In genomic region chr6:15368873-15369272, GRCh38 we compare ENCODE assay signal across 23 cellular contexts.
"Had no signal": no experiment of that assay in that cellular context is flagged by ENCODE, and none has a peak within 500 bp of the region (broad histone marks: within the 10 kb centered on the region; RNA-seq: fewer than 3 reads in every experiment).

No MANE protein-coding gene starts in this region.

- H3K27me3 Mint-ChIP-seq: activated naive CD8-positive, alpha-beta T cell treated with anti-CD3 and anti-CD28 coated beads, Interleukin-2, amount 10 ng/mL, durations not matched to agents 7 days and 5 days; central memory CD8-positive, alpha-beta T cell; memory B cell; stimulated activated naive CD8-positive, alpha-beta T cell treated with anti-CD3 and anti-CD28 coated beads, Interleukin-15, amount 100 ng/mL, for 72 hours had no signal

- H3K27ac ChIP-seq: breast epithelium, epithelial cell of prostate, tibial artery, VCaP had no signal

- H3K27me3 ChIP-seq: breast epithelium, tibial artery had no signal

- DNase-seq: activated CD4-positive, alpha-beta T cell treated with anti-CD3 and anti-CD28 coated beads, Interleukin-2, amount 50 U/mL, for 1 hour; activated CD4-positive, CD25-positive, alpha-beta regulatory T cell treated with anti-CD3 and anti-CD28 coated beads, Interleukin-2, amount 50 U/mL, for 72 hours; activated effector memory CD4-positive, alpha-beta T cell treated with Interleukin-2 at 50 U/mL for 16 hours; activated naive CD4-positive, alpha-beta T cell treated with anti-CD3 and anti-CD28 coated beads for 36 hours; activated naive CD8-positive, alpha-beta T cell treated with anti-CD3 and anti-CD28 coated beads, Interleukin-2, amount 10 ng/mL, durations not matched to agents 7 days and 5 days; activated T-cell treated with anti-CD3 and anti-CD28 coated beads, Interleukin-2, amount 50 U/mL, for 4 hours; amniotic stem cell; hypothalamus; left colon; occipital lobe; posterior cingulate gyrus; small intestine; stimulated activated CD4-positive, alpha-beta T cell treated with anti-CD3 and anti-CD28 coated beads, Interleukin-2, amount 100 ng/mL, for 24 hours; stimulated activated naive CD8-positive, alpha-beta T cell treated with anti-CD3 and anti-CD28 coated beads, Interleukin-15, amount 100 ng/mL, for 72 hours; T1000; tibial artery had no signal

- H3K4me3 Mint-ChIP-seq: activated naive CD4-positive, alpha-beta T cell treated with anti-CD3 and anti-CD28 coated beads for 36 hours; activated naive CD8-positive, alpha-beta T cell treated with anti-CD3 and anti-CD28 coated beads, Interleukin-2, amount 10 ng/mL, durations not matched to agents 7 days and 5 days; activated T-cell treated with anti-CD3 and anti-CD28 coated beads, Interleukin-2, amount 50 U/mL, for 4 hours; central memory CD8-positive, alpha-beta T cell; memory B cell; stimulated activated effector memory CD8-positive, alpha-beta T cell treated with anti-CD3 and anti-CD28 coated beads, Interleukin-12 subunit alpha, Interleukin-12 subunit beta, amount 100 ng/mL, for 72 hours; stimulated activated naive CD8-positive, alpha-beta T cell treated with anti-CD3 and anti-CD28 coated beads, Interleukin-15, amount 100 ng/mL, for 72 hours; T-helper 1 cell treated with Interleukin-12 subunit alpha and Interleukin-12 subunit beta and Interleukin-4 antibody, amounts not matched to agents 30 μg/mL and 1 μg/mL, for 36 hours had no signal

- H3K9me3 Mint-ChIP-seq: activated naive CD4-positive, alpha-beta T cell treated with anti-CD3 and anti-CD28 coated beads for 36 hours; activated naive CD8-positive, alpha-beta T cell treated with anti-CD3 and anti-CD28 coated beads, Interleukin-2, amount 10 ng/mL, durations not matched to agents 7 days and 5 days; activated T-cell treated with anti-CD3 and anti-CD28 coated beads, Interleukin-2, amount 50 U/mL, for 4 hours; central memory CD8-positive, alpha-beta T cell; memory B cell; stimulated activated effector memory CD8-positive, alpha-beta T cell treated with anti-CD3 and anti-CD28 coated beads, Interleukin-12 subunit alpha, Interleukin-12 subunit beta, amount 100 ng/mL, for 72 hours; stimulated activated naive CD8-positive, alpha-beta T cell treated with anti-CD3 and anti-CD28 coated beads, Interleukin-15, amount 100 ng/mL, for 72 hours; T-helper 1 cell treated with Interleukin-12 subunit alpha and Interleukin-12 subunit beta and Interleukin-4 antibody, amounts not matched to agents 30 μg/mL and 1 μg/mL, for 36 hours had no signal

- H3K27ac Mint-ChIP-seq: activated naive CD4-positive, alpha-beta T cell treated with anti-CD3 and anti-CD28 coated beads for 36 hours; activated naive CD8-positive, alpha-beta T cell treated with anti-CD3 and anti-CD28 coated beads, Interleukin-2, amount 10 ng/mL, durations not matched to agents 7 days and 5 days; T-helper 1 cell treated with Interleukin-12 subunit alpha and Interleukin-12 subunit beta and Interleukin-4 antibody, amounts not matched to agents 30 μg/mL and 1 μg/mL, for 36 hours had no signal

- ATAC-seq: activated T-cell treated with anti-CD3 and anti-CD28 coated beads, Interleukin-2, amount 50 U/mL, for 4 hours; left colon; stimulated activated effector memory CD8-positive, alpha-beta T cell treated with anti-CD3 and anti-CD28 coated beads, Interleukin-12 subunit alpha, Interleukin-12 subunit beta, amount 100 ng/mL, for 72 hours; stimulated activated naive CD8-positive, alpha-beta T cell treated with anti-CD3 and anti-CD28 coated beads, Interleukin-15, amount 100 ng/mL, for 72 hours had no signal

- H3K9me3 ChIP-seq: breast epithelium, tibial artery had no signal

- H3K4me3 ChIP-seq: breast epithelium, tibial artery had no signal

- H3K36me3 ChIP-seq: breast epithelium, tibial artery had no signal
